17 cellular contexts compared by ENCODE assay signal in genomic region chr11:61364012-61364396, GRCh38. TPM values are rescaled to one million over a fixed set of nuclear protein-coding genes. Genes with fewer than 3 reads are reported as not detected.
DNase-seq lines count a peak whose midpoint lies in the region; ATAC-seq and TF ChIP-seq lines count a peak whose summit lies in the region.
"Had no signal": no experiment of that assay in that cellular context is flagged by ENCODE, and none has a peak within 500 bp of the region (broad histone marks: within the 10 kb centered on the region; RNA-seq: fewer than 3 reads in every experiment).

No MANE protein-coding gene starts in this region.

- peak overlapping the region; percentile 100 for H3K4me3 Mint-ChIP-seq in activated naive CD4-positive, alpha-beta T cell treated with anti-CD3 and anti-CD28 coated beads, Interleukin-2, amount 10 ng/mL, durations not matched to agents 7 days and 5 days
- peak overlapping the region; percentile 98 to 100 (median 99) for H3K4me3 Mint-ChIP-seq in brain

- no peak for TF ChIP-seq EP300 in sigmoid colon (IDR thresholded peaks at IDR 0.05)

- no peak overlapping the region for H3K9ac ChIP-seq in skeletal muscle satellite cell (ENCODE audit: low read depth, low read length)

- no peak for DNase-seq in activated naive CD4-positive, alpha-beta T cell treated with anti-CD3 and anti-CD28 coated beads, Interleukin-2, amount 10 ng/mL, durations not matched to agents 7 days and 5 days
- DNase-seq in activated naive CD4-positive, alpha-beta T cell treated with anti-CD3 and anti-CD28 coated beads, Interleukin-2, amount 50 U/mL, for 72 hours (ENCODE audit: low spot score in 2 of 2), result no peak
- DNase-seq in Panc1 (ENCODE audit: low read depth, low spot score) (no peak), sigmoid colon (no peak), caudate nucleus (lab: John Stamatoyannopoulos, UW) (no peak)
- DNase-seq: activated CD4-positive, alpha-beta T cell treated with anti-CD3 and anti-CD28 coated beads, Interleukin-2, amount 50 U/mL, for 48 hours; amniotic stem cell; colonic mucosa; head of caudate nucleus; kidney; NCI-H1048; NCI-H345; thyroid gland had no signal

- WGBS in sigmoid colon, 2 donors, result 88 to 94% methylated on average over 2 of the region's 2 CpGs

- H3K9me3 Mint-ChIP-seq in activated naive CD4-positive, alpha-beta T cell treated with anti-CD3 and anti-CD28 coated beads, Interleukin-2, amount 10 ng/mL, durations not matched to agents 7 days and 5 days, result no peaks in the 10 kb centered on the region
- no peaks in the 10 kb centered on the region for H3K9me3 Mint-ChIP-seq in activated naive CD4-positive, alpha-beta T cell treated with anti-CD3 and anti-CD28 coated beads, Interleukin-2, amount 50 U/mL, for 72 hours
- H3K9me3 Mint-ChIP-seq in brain, result no peaks in the 10 kb centered on the region

- H3K36me3 ChIP-seq in Panc1 (ENCODE audit: control insufficient read depth, insufficient read depth, low read length) (peaks cover 29% of the 10 kb centered on the region), skeletal muscle satellite cell (ENCODE audit: insufficient read depth, low read length) (peaks cover 44% of the 10 kb centered on the region), sigmoid colon (peaks cover 15 to 53% (median 44%) of the 10 kb centered on the region in 4 donors)

- H3K27me3 ChIP-seq in Panc1 (ENCODE audit: control insufficient read depth, insufficient read depth, low read length) (no peaks in the 10 kb centered on the region), skeletal muscle satellite cell (ENCODE audit: control insufficient read depth, insufficient read depth, low read length) (no peaks in the 10 kb centered on the region), sigmoid colon (no peaks in the 10 kb centered on the region)
- H3K27me3 ChIP-seq: colonic mucosa, thyroid gland had no signal

- H3K9me3 ChIP-seq in Panc1 (ENCODE audit: control insufficient read depth, insufficient read depth, low read depth, low read length) (no peaks in the 10 kb centered on the region), skeletal muscle satellite cell (replicated peaks; ENCODE audit: low read length) (no peaks in the 10 kb centered on the region), sigmoid colon (no peaks in the 10 kb centered on the region)
- H3K9me3 ChIP-seq: colonic mucosa, thyroid gland had no signal

- TF ChIP-seq CTCF in Panc1 (IDR thresholded peaks at IDR 0.05) (no peak), brain (conservative IDR thresholded peaks at IDR 0.05) (no peak), sigmoid colon (IDR thresholded peaks at IDR 0.05) (no peak)

- H3K36me3 Mint-ChIP-seq in activated naive CD4-positive, alpha-beta T cell treated with anti-CD3 and anti-CD28 coated beads, Interleukin-2, amount 10 ng/mL, durations not matched to agents 7 days and 5 days, result peaks cover 38% of the 10 kb centered on the region
- peaks cover 17 to 30% of the 10 kb centered on the region in 2 donors for H3K36me3 Mint-ChIP-seq in activated naive CD4-positive, alpha-beta T cell treated with anti-CD3 and anti-CD28 coated beads, Interleukin-2, amount 50 U/mL, for 72 hours
- peaks cover 49% of the 10 kb centered on the region for H3K36me3 Mint-ChIP-seq in brain

- CTCF ChIA-PET in activated naive CD4-positive, alpha-beta T cell treated with anti-CD3 and anti-CD28 coated beads, Interleukin-2, amount 10 ng/mL, durations not matched to agents 7 days and 5 days (lab: Charles Lee), result interaction anchor here (0.6 to 6.1 kb wide), 6 partner anchors 20 to 321 kb away, joined by 3 to 48 read pairs (median 11); no protein-coding TSS in a partner anchor
- CTCF ChIA-PET in Panc1 (lab: Charles Lee), result no interaction called here

- H3K27ac Mint-ChIP-seq in activated naive CD4-positive, alpha-beta T cell treated with anti-CD3 and anti-CD28 coated beads, Interleukin-2, amount 10 ng/mL, durations not matched to agents 7 days and 5 days, result no peak overlapping the region
- peak overlapping the region in 1 of 2 donors; percentile 92 for H3K27ac Mint-ChIP-seq in activated naive CD4-positive, alpha-beta T cell treated with anti-CD3 and anti-CD28 coated beads, Interleukin-2, amount 50 U/mL, for 72 hours
- peak overlapping the region in 3 of 5 experiments; percentile 50 to 98 (median 96) for H3K27ac Mint-ChIP-seq in brain

- peak overlapping the region; percentile 89 for H3K4me2 ChIP-seq in skeletal muscle satellite cell (ENCODE audit: low read length)

- ATAC-seq in activated naive CD4-positive, alpha-beta T cell treated with anti-CD3 and anti-CD28 coated beads, Interleukin-2, amount 50 U/mL, for 72 hours, result no peak
- ATAC-seq in Panc1 (no peak), HG03378 (IDR thresholded peaks at IDR 0.05; ENCODE audit: unreplicated experiment) (no peak)
- ATAC-seq: esophagus mucosa had no signal

- peak overlapping the region; percentile 99; the same call in 1 of the 2 replicates for H3K27ac ChIP-seq in Panc1 (ENCODE audit: low read length)
- H3K27ac ChIP-seq in sigmoid colon, result no peak overlapping the region
- no peak overlapping the region for H3K27ac ChIP-seq in caudate nucleus (ENCODE audit: low read depth, low read length)
- H3K27ac ChIP-seq: colonic mucosa, thyroid gland had no signal

- peak overlapping the region in 1 of 2 experiments; percentile 94; a peak in 2 of 4 replicates for H3K4me3 ChIP-seq in Panc1 (ENCODE audit: low read depth in 2 of 2, low read length in 2 of 2)
- no peak overlapping the region for H3K4me3 ChIP-seq in skeletal muscle satellite cell (ENCODE audit: low read length)
- H3K4me3 ChIP-seq in sigmoid colon, result no peak overlapping the region
- H3K4me3 ChIP-seq: colonic mucosa, thyroid gland had no signal

- POLR2A ChIA-PET in Panc1 (lab: Charles Lee), result no interaction called here

- peaks cover 40% of the 10 kb centered on the region for H3K4me1 Mint-ChIP-seq in activated naive CD4-positive, alpha-beta T cell treated with anti-CD3 and anti-CD28 coated beads, Interleukin-2, amount 10 ng/mL, durations not matched to agents 7 days and 5 days
- peaks cover 46% of the 10 kb centered on the region for H3K4me1 Mint-ChIP-seq in brain

- no TSS peak for BruUV-seq in Panc1 (replicated peaks; lab: Mats Ljungman, UMichigan)

- intact Hi-C loops in Panc1 (cut with micrococcal nuclease; ENCODE audit: unreplicated experiment), result no loop called here
- intact Hi-C loops in sigmoid colon (cut with DNase I), result no loop called here

- peaks cover 12% of the 10 kb centered on the region for H3K4me1 ChIP-seq in Panc1 (ENCODE audit: control insufficient read depth, insufficient read depth, low read length)
- peaks cover 41% of the 10 kb centered on the region for H3K4me1 ChIP-seq in skeletal muscle satellite cell (ENCODE audit: control insufficient read depth, insufficient read depth, low read length)
- peaks cover 2 to 30% (median 27%) of the 10 kb centered on the region in 4 donors for H3K4me1 ChIP-seq in sigmoid colon

- no peaks in the 10 kb centered on the region for H3K27me3 Mint-ChIP-seq in activated naive CD4-positive, alpha-beta T cell treated with anti-CD3 and anti-CD28 coated beads, Interleukin-2, amount 10 ng/mL, durations not matched to agents 7 days and 5 days
- H3K27me3 Mint-ChIP-seq in brain, result peaks cover 5% of the 10 kb centered on the region

- in situ Hi-C loops in Panc1 (cut with HindIII; ENCODE audit: low pct_unique_long_range_greater_than_20kb, low sequenced_read_pairs), result no loop called here

- TF ChIP-seq POLR2A in sigmoid colon (IDR thresholded peaks at IDR 0.05), result no peak

RNA-seq across cellular contexts. Expression of gene TMEM138, which starts 1.8 kb away (rescaled TPM):
- 10 to 100 TPM; 32.4 to 44.2 TPM for total RNA-seq in activated naive CD4-positive, alpha-beta T cell treated with anti-CD3 and anti-CD28 coated beads, Interleukin-2, amount 50 U/mL, for 72 hours
- 86.6 TPM for total RNA-seq in Panc1 (2021; ENCODE audit: unreplicated experiment)
- polyA plus RNA-seq in Panc1 (2012; ENCODE audit: insufficient read length), result 45.5 TPM
- 26.1 TPM for polyA plus RNA-seq in brain (ENCODE audit: insufficient read depth, low read depth, low replicate concordance)
- total RNA-seq in skeletal muscle satellite cell (2012; rRNA removed), result 19.4 and 20.5 TPM in 2 replicates
- 10 to 100 TPM; 13.5 to 33.8 (median 21.0) TPM for total RNA-seq in sigmoid colon
- 10 to 100 TPM; 12.6 to 39.9 (median 19.4) TPM for polyA plus RNA-seq in sigmoid colon

RNA-seq across cellular contexts. Expression of gene CYB561A3, which starts 2.3 kb away (rescaled TPM):
- 10 to 100 TPM; 38.3 to 68.7 TPM for total RNA-seq in activated naive CD4-positive, alpha-beta T cell treated with anti-CD3 and anti-CD28 coated beads, Interleukin-2, amount 50 U/mL, for 72 hours
- 80.3 TPM for total RNA-seq in Panc1 (2021; ENCODE audit: unreplicated experiment)
- 58.7 TPM for polyA plus RNA-seq in Panc1 (2012; ENCODE audit: insufficient read length)
- 35.7 TPM for polyA plus RNA-seq in brain (ENCODE audit: insufficient read depth, low read depth, low replicate concordance)
- 26.0 and 27.1 TPM in 2 replicates for total RNA-seq in skeletal muscle satellite cell (2012; rRNA removed)
- total RNA-seq in sigmoid colon, result 10 to 100 TPM; 17.3 to 39.6 (median 30.5) TPM
- 10 to 100 TPM; 35.1 to 66.2 (median 39.6) TPM for polyA plus RNA-seq in sigmoid colon

RNA-seq across cellular contexts. Expression of gene TMEM216, which starts 28.4 kb away (rescaled TPM):
- total RNA-seq in activated naive CD4-positive, alpha-beta T cell treated with anti-CD3 and anti-CD28 coated beads, Interleukin-2, amount 50 U/mL, for 72 hours, result 10 to 100 TPM in 1 of 2 donors, 1 to 10 TPM in 1; 8.7 to 14.1 TPM
- total RNA-seq in Panc1 (2021; ENCODE audit: unreplicated experiment) (11.7 TPM), sigmoid colon (10 to 100 TPM in 3 of 4 donors, 1 to 10 TPM in 1; 6.9 to 17.6 (median 12.0) TPM)
- 10.6 TPM for polyA plus RNA-seq in Panc1 (2012; ENCODE audit: insufficient read length)
- polyA plus RNA-seq in brain (ENCODE audit: insufficient read depth, low read depth, low replicate concordance) (15.5 TPM), sigmoid colon (10 to 100 TPM; 12.5 to 14.4 (median 14.1) TPM)
- 6.3 and 9.1 TPM in 2 replicates for total RNA-seq in skeletal muscle satellite cell (2012; rRNA removed)

RNA-seq across cellular contexts. Expression of gene TKFC, which starts 31.0 kb away (rescaled TPM):
- total RNA-seq in activated naive CD4-positive, alpha-beta T cell treated with anti-CD3 and anti-CD28 coated beads, Interleukin-2, amount 50 U/mL, for 72 hours, result 10 to 100 TPM; 29.3 to 83.8 TPM
- total RNA-seq in Panc1 (2021; ENCODE audit: unreplicated experiment), result 79.6 TPM
- polyA plus RNA-seq in Panc1 (2012; ENCODE audit: insufficient read length), result 82.2 TPM
- 70.0 TPM for polyA plus RNA-seq in brain (ENCODE audit: insufficient read depth, low read depth, low replicate concordance)
- total RNA-seq in skeletal muscle satellite cell (2012; rRNA removed), result 19.4 and 22.8 TPM in 2 replicates
- 10 to 100 TPM; 10.8 to 12.0 (median 11.8) TPM for total RNA-seq in sigmoid colon
- polyA plus RNA-seq in sigmoid colon, result 10 to 100 TPM; 14.4 to 40.0 (median 29.4) TPM

RNA-seq across cellular contexts. Expression of gene DDB1, which starts 31.1 kb away (rescaled TPM):
- 100 to 1,000 TPM; 221 to 244 TPM for total RNA-seq in activated naive CD4-positive, alpha-beta T cell treated with anti-CD3 and anti-CD28 coated beads, Interleukin-2, amount 50 U/mL, for 72 hours
- total RNA-seq in Panc1 (2021; ENCODE audit: unreplicated experiment) (217 TPM), sigmoid colon (100 to 1,000 TPM; 101 to 108 (median 105) TPM)
- polyA plus RNA-seq in Panc1 (2012; ENCODE audit: insufficient read length), result 134 TPM
- polyA plus RNA-seq in brain (ENCODE audit: insufficient read depth, low read depth, low replicate concordance) (255 TPM), sigmoid colon (100 to 1,000 TPM in 1 of 3 donors, 10 to 100 TPM in 2; 68.2 to 120 (median 75.1) TPM)
- total RNA-seq in skeletal muscle satellite cell (2012; rRNA removed), result 176 and 187 TPM in 2 replicates
